ENCODE assay signal across 23 cellular contexts in the genomic region with DNA sequence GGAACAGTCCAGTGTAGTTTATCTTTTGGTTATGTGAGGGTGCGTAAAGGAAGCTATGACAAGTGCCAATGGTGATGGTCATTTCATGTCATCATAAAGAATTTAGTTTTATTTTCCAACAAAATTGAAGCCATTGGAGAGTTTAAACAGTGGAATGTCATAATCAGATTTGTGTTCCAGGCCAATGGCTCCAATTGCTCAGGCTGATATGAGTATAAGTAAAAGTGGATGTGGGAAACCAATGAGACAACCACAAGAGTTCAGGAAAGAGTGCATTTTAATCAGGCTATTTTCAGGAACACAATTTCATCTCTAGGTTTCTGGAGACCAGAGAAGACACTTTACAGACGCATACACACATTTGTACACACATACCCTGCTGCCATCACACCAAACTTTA. TPM values are rescaled to one million over a fixed set of nuclear protein-coding genes. Genes with fewer than 3 reads are reported as not detected.
"Had no signal": no experiment of that assay in that cellular context is flagged by ENCODE, and none has a peak within 500 bp of the region (broad histone marks: within the 10 kb centered on the region; RNA-seq: fewer than 3 reads in every experiment).

No MANE protein-coding gene starts in this region.

- H3K36me3 ChIP-seq: adrenal gland, ascending aorta, spleen, thoracic aorta had no signal

- ATAC-seq: activated naive CD4-positive, alpha-beta T cell treated with anti-CD3 and anti-CD28 coated beads, Interleukin-2, amount 50 U/mL, for 72 hours; left ventricle myocardium superior; natural killer cell had no signal

- H3K9me3 ChIP-seq: adrenal gland, ascending aorta, thoracic aorta had no signal

- H3K4me1 ChIP-seq: adrenal gland, ascending aorta, spleen had no signal

- H3K27ac ChIP-seq: adrenal gland, spleen had no signal

- H3K4me3 ChIP-seq: adrenal gland, ascending aorta, spleen, thoracic aorta had no signal

- H3K27me3 ChIP-seq: ascending aorta, spleen had no signal

- DNase-seq: activated CD4-positive, alpha-beta T cell treated with anti-CD3 and anti-CD28 coated beads for 1 hour; activated CD4-positive, alpha-beta T cell treated with anti-CD3 and anti-CD28 coated beads, Interleukin-2, amount 50 U/mL, for 1 hour; activated T-cell treated with anti-CD3 and anti-CD28 coated beads, Interleukin-2, amount 50 U/mL, for 1 hour; adrenal gland; cerebellar nuclear complex; foreskin fibroblast; hippocampal formation; kidney glomerular epithelial cell; left ventricle myocardium superior; mammary epithelial cell; midbrain; natural killer cell; retina; spleen; stimulated activated CD4-positive, alpha-beta T cell treated with anti-CD3 and anti-CD28 coated beads, Interleukin-4, amount 100 ng/mL, for 1 hour; stimulated activated naive CD4-positive, alpha-beta T cell; T-helper 1 cell had no signal

RNA-seq across cellular contexts. Expression of a gene that starts 20.7 kb away (rescaled TPM):
- total RNA-seq: activated naive CD4-positive, alpha-beta T cell treated with anti-CD3 and anti-CD28 coated beads, Interleukin-2, amount 50 U/mL, for 72 hours; adrenal gland; ascending aorta; epithelial cell of proximal tubule; left ventricle myocardium superior; mammary epithelial cell; natural killer cell; osteoblast; posterior vena cava; spleen; thoracic aorta had no signal
- polyA plus RNA-seq: adrenal gland, mammary epithelial cell, spleen had no signal
